In genomic region chr13:111474136-111475002, GRCh38 we compare ENCODE assay signal across 8 cellular contexts.
A peak's percentile ranks its signal among the peaks of the same experiment; 100 is the strongest.
DNase-seq lines count a peak whose midpoint lies in the region; ATAC-seq and TF ChIP-seq lines count a peak whose summit lies in the region.

No MANE protein-coding gene starts in this region.

- H3K27me3 ChIP-seq in heart left ventricle: peaks cover 0 to 17% (median 3%) of the 10 kb centered on the region in 9 donors
- peaks cover 0 to 5% (median 0%) of the 10 kb centered on the region in 3 donors for H3K27me3 ChIP-seq in sigmoid colon

- TF ChIP-seq POLR2A in heart left ventricle (IDR thresholded peaks at IDR 0.05): no peak
- no peak for TF ChIP-seq POLR2A in sigmoid colon (IDR thresholded peaks at IDR 0.05)

- TF ChIP-seq CTCF in VCaP (conservative IDR thresholded peaks at IDR 0.05) (peak; percentile 99), heart left ventricle (IDR thresholded peaks at IDR 0.05) (peak; percentile 32 to 69 (median 58)), sigmoid colon (IDR thresholded peaks at IDR 0.05) (peak in 3 of 4 experiments; percentile 47 to 52 (median 47))

- intact Hi-C loops in heart left ventricle (cut with DNase I) (loop anchor here (1.0 to 10.0 kb wide), 6 partner anchors 968 to 1133 kb away; no protein-coding TSS in a partner anchor), sigmoid colon (cut with DNase I) (loop anchor here (1.0 to 5.0 kb wide), 2 partner anchors 970 to 1133 kb away; no protein-coding TSS in a partner anchor)

- DNase-seq in DMS 273 (lab: John Stamatoyannopoulos, UW; ENCODE audit: unreplicated experiment) (peak; percentile 60), DMS 273 treated with DMSO at 0.1 percent for 48 hours (lab: John Stamatoyannopoulos, UW) (no peak), NCI-H1436 treated with DMSO at 0.1 percent for 48 hours (lab: John Stamatoyannopoulos, UW) (peak; percentile 11), heart left ventricle (no peak), sigmoid colon (no peak)

- H3K9me3 ChIP-seq in heart left ventricle (no peaks in the 10 kb centered on the region), sigmoid colon (no peaks in the 10 kb centered on the region)

- no peak overlapping the region for H3K4me3 ChIP-seq in heart left ventricle
- no peak overlapping the region for H3K4me3 ChIP-seq in sigmoid colon

- ATAC-seq in heart left ventricle (peak in 3 of 4 donors; percentile 32 to 62 (median 48)), GM21576 (IDR thresholded peaks at IDR 0.05; ENCODE audit: unreplicated experiment) (no peak), HG03342 (IDR thresholded peaks at IDR 0.05; ENCODE audit: unreplicated experiment) (no peak)

- H3K27ac ChIP-seq in VCaP (peak overlapping the region; percentile 8; the same call in 1 of the 2 replicates), heart left ventricle (no peak overlapping the region), sigmoid colon (no peak overlapping the region)

- WGBS in heart left ventricle, 4 donors: 63 to 66% (median 64%) methylated on average over 20 to 23 of the region's 23 CpGs
- 65 to 71% methylated on average over 23 of the region's 23 CpGs for WGBS in sigmoid colon, 2 donors

- no peak for TF ChIP-seq EP300 in sigmoid colon (IDR thresholded peaks at IDR 0.05)

- no peaks in the 10 kb centered on the region for H3K36me3 ChIP-seq in heart left ventricle
- H3K36me3 ChIP-seq in sigmoid colon: no peaks in the 10 kb centered on the region

- no peaks in the 10 kb centered on the region for H3K4me1 ChIP-seq in heart left ventricle
- no peaks in the 10 kb centered on the region for H3K4me1 ChIP-seq in sigmoid colon

Comparison
In these comparisons a context has a peak if more than half of its experiments do, and no peak if none do; other contexts are left out.
1. DNase-seq: peak in DMS 273 (single experiment) and NCI-H1436 treated with DMSO at 0.1 percent for 48 hours (single experiment); none in DMS 273 treated with DMSO at 0.1 percent for 48 hours (single experiment), heart left ventricle (0 of 5) and sigmoid colon (single experiment).
2. CTCF ChIP-seq: peak in every context shown above with its lines; median percentile 99 in VCaP; 58 in heart left ventricle; 47 in sigmoid colon.
3. ATAC-seq: peak in heart left ventricle (3 of 4); none in GM21576 (single experiment) and HG03342 (single experiment).